In the genomic region with DNA sequence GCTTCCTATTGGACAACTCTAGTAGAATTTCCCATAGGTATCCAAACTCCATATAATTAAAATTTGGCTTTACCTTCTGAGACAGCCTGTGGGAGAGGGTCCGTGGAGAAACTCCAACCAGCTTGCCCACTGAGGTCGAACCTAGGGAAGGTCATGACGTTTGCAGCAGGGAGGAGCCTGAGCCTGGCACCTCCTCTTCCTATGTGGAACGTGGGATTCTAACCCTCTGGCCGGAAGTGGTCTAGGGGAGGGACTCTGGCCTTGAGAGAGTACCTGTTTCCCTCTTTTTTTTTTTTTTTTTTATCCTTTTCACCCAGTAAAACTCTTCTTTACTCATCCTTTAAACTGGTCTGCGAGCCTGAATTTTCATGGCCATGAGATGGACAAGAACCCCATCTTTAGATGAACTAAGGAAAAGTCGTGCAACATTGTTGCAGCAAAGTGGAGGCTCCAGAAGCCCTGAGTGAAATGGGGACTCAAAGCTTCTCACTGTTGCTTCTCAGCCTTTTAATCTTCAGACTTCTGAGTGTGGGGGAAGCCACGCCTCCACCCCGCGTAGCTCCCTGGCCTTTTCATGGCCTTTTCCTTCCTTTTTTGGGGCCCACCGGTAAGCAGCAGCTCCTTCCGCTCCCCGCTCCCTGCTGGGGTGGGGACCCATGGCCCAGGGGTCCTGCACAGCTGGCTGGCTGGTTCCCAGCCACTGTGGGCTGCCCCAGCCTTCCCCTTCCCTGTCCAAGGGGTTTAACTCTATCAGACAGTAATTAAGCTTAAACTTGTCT, we compare ENCODE assay signal across 1 cellular context.
TF ChIP-seq lines count a peak whose summit lies in the region.

No MANE protein-coding gene starts in this region.

TF ChIP-seq in SK-N-SH, 30 proteins besides CTCF, POLR2A, EP300 and RAD21 (continued from another document):
- TF ChIP-seq, protein P1, sequence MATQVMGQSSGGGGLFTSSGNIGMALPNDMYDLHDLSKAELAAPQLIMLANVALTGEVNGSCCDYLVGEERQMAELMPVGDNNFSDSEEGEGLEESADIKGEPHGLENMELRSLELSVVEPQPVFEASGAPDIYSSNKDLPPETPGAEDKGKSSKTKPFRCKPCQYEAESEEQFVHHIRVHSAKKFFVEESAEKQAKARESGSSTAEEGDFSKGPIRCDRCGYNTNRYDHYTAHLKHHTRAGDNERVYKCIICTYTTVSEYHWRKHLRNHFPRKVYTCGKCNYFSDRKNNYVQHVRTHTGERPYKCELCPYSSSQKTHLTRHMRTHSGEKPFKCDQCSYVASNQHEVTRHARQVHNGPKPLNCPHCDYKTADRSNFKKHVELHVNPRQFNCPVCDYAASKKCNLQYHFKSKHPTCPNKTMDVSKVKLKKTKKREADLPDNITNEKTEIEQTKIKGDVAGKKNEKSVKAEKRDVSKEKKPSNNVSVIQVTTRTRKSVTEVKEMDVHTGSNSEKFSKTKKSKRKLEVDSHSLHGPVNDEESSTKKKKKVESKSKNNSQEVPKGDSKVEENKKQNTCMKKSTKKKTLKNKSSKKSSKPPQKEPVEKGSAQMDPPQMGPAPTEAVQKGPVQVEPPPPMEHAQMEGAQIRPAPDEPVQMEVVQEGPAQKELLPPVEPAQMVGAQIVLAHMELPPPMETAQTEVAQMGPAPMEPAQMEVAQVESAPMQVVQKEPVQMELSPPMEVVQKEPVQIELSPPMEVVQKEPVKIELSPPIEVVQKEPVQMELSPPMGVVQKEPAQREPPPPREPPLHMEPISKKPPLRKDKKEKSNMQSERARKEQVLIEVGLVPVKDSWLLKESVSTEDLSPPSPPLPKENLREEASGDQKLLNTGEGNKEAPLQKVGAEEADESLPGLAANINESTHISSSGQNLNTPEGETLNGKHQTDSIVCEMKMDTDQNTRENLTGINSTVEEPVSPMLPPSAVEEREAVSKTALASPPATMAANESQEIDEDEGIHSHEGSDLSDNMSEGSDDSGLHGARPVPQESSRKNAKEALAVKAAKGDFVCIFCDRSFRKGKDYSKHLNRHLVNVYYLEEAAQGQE (IDR thresholded peaks at IDR 0.05; ENCODE audit: low read depth, low read length): no peak
- TF ChIP-seq GATA2 (CRISPR knock-in tag; IDR thresholded peaks at IDR 0.05): no peak
- TF ChIP-seq NFIC (IDR thresholded peaks at IDR 0.05; ENCODE audit: borderline replicate concordance): no peak
- no peak for TF ChIP-seq JUND (IDR thresholded peaks at IDR 0.05)
- TF ChIP-seq, protein P2, sequence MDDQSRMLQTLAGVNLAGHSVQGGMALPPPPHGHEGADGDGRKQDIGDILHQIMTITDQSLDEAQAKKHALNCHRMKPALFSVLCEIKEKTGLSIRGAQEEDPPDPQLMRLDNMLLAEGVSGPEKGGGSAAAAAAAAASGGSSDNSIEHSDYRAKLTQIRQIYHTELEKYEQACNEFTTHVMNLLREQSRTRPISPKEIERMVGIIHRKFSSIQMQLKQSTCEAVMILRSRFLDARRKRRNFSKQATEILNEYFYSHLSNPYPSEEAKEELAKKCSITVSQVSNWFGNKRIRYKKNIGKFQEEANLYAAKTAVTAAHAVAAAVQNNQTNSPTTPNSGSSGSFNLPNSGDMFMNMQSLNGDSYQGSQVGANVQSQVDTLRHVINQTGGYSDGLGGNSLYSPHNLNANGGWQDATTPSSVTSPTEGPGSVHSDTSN (IDR thresholded peaks at IDR 0.05): no peak
- no peak for TF ChIP-seq CHD2 (IDR thresholded peaks at IDR 0.05; ENCODE audit: low read length, partially characterized antibody)
- no peak for TF ChIP-seq RXRA (IDR thresholded peaks at IDR 0.05; ENCODE audit: borderline replicate concordance, low read depth)
- TF ChIP-seq NRF1 (IDR thresholded peaks at IDR 0.05; ENCODE audit: low read depth, low read length): no peak
- no peak for TF ChIP-seq FOXM1 (IDR thresholded peaks at IDR 0.05; ENCODE audit: low read depth)
- TF ChIP-seq ZBTB33 (IDR thresholded peaks at IDR 0.05; ENCODE audit: borderline replicate concordance, low read depth): no peak
- TF ChIP-seq IRF3 (IDR thresholded peaks at IDR 0.05; ENCODE audit: low read depth, low read length): no peak
- no peak for TF ChIP-seq POLR2AphosphoS5 (IDR thresholded peaks at IDR 0.05; ENCODE audit: low read depth, low read length)
- TF ChIP-seq, protein P3, sequence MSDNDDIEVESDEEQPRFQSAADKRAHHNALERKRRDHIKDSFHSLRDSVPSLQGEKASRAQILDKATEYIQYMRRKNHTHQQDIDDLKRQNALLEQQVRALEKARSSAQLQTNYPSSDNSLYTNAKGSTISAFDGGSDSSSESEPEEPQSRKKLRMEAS (IDR thresholded peaks at IDR 0.05; ENCODE audit: low read depth): no peak
- no peak for TF ChIP-seq TAF1 (IDR thresholded peaks at IDR 0.05; ENCODE audit: borderline replicate concordance, low read depth, low read length)
